1 cellular context compared by ENCODE assay signal in the genomic region with DNA sequence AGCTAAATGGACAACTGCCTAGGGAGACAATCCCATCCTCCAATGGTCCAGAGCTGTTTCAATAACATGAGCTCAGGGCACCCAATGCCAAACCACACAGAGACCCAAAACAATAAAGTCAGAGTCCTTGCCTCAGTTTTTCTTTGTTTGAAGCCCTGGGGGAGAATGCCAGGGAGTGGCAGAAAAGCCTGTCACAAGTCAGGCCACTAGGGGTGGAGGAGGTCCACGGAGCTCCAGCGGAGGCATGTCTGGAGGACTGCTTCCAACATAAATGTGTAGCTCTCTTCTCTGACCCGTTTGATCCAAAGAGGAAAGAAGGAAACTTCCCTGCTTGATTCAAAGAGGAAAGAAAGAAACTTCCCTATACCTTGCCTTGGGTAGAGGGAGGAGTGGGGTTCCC.
TF ChIP-seq lines count a peak whose summit lies in the region.

No MANE protein-coding gene starts in this region.

TF ChIP-seq in GM23338, 12 proteins besides CTCF, POLR2A, EP300 and RAD21 (continued from another document):
- TF ChIP-seq, protein P1, sequence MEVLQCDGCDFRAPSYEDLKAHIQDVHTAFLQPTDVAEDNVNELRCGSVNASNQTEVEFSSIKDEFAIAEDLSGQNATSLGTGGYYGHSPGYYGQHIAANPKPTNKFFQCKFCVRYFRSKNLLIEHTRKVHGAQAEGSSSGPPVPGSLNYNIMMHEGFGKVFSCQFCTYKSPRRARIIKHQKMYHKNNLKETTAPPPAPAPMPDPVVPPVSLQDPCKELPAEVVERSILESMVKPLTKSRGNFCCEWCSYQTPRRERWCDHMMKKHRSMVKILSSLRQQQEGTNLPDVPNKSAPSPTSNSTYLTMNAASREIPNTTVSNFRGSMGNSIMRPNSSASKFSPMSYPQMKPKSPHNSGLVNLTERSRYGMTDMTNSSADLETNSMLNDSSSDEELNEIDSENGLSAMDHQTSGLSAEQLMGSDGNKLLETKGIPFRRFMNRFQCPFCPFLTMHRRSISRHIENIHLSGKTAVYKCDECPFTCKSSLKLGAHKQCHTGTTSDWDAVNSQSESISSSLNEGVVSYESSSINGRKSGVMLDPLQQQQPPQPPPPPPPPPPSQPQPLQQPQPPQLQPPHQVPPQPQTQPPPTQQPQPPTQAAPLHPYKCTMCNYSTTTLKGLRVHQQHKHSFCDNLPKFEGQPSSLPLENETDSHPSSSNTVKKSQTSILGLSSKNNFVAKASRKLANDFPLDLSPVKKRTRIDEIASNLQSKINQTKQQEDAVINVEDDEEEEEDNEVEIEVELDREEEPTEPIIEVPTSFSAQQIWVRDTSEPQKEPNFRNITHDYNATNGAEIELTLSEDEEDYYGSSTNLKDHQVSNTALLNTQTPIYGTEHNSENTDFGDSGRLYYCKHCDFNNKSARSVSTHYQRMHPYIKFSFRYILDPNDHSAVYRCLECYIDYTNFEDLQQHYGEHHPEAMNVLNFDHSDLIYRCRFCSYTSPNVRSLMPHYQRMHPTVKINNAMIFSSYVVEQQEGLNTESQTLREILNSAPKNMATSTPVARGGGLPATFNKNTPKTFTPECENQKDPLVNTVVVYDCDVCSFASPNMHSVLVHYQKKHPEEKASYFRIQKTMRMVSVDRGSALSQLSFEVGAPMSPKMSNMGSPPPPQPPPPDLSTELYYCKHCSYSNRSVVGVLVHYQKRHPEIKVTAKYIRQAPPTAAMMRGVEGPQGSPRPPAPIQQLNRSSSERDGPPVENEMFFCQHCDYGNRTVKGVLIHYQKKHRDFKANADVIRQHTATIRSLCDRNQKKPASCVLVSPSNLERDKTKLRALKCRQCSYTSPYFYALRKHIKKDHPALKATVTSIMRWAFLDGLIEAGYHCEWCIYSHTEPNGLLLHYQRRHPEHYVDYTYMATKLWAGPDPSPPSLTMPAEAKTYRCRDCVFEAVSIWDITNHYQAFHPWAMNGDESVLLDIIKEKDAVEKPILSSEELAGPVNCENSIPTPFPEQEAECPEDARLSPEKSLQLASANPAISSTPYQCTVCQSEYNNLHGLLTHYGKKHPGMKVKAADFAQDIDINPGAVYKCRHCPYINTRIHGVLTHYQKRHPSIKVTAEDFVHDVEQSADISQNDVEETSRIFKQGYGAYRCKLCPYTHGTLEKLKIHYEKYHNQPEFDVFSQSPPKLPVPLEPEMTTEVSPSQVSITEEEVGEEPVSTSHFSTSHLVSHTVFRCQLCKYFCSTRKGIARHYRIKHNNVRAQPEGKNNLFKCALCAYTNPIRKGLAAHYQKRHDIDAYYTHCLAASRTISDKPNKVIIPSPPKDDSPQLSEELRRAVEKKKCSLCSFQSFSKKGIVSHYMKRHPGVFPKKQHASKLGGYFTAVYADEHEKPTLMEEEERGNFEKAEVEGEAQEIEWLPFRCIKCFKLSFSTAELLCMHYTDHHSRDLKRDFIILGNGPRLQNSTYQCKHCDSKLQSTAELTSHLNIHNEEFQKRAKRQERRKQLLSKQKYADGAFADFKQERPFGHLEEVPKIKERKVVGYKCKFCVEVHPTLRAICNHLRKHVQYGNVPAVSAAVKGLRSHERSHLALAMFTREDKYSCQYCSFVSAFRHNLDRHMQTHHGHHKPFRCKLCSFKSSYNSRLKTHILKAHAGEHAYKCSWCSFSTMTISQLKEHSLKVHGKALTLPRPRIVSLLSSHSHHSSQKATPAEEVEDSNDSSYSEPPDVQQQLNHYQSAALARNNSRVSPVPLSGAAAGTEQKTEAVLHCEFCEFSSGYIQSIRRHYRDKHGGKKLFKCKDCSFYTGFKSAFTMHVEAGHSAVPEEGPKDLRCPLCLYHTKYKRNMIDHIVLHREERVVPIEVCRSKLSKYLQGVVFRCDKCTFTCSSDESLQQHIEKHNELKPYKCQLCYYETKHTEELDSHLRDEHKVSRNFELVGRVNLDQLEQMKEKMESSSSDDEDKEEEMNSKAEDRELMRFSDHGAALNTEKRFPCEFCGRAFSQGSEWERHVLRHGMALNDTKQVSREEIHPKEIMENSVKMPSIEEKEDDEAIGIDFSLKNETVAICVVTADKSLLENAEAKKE (CRISPR knock-in tag; IDR thresholded peaks at IDR 0.05) = no peak
- TF ChIP-seq EZH2 (IDR thresholded peaks at IDR 0.05; ENCODE audit: low read depth, unreplicated experiment) = no peak
- TF ChIP-seq STAT1 (IDR thresholded peaks at IDR 0.05; ENCODE audit: unreplicated experiment) = no peak
- TF ChIP-seq, protein P2, sequence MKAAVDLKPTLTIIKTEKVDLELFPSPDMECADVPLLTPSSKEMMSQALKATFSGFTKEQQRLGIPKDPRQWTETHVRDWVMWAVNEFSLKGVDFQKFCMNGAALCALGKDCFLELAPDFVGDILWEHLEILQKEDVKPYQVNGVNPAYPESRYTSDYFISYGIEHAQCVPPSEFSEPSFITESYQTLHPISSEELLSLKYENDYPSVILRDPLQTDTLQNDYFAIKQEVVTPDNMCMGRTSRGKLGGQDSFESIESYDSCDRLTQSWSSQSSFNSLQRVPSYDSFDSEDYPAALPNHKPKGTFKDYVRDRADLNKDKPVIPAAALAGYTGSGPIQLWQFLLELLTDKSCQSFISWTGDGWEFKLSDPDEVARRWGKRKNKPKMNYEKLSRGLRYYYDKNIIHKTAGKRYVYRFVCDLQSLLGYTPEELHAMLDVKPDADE (IDR thresholded peaks at IDR 0.05) = no peak
- TF ChIP-seq EZH2phosphoT487 (IDR thresholded peaks at IDR 0.05; ENCODE audit: unreplicated experiment) = no peak
- no peak for TF ChIP-seq POLR2AphosphoS5 (IDR thresholded peaks at IDR 0.05; ENCODE audit: low read depth)
- TF ChIP-seq NANOG (IDR thresholded peaks at IDR 0.05; ENCODE audit: borderline replicate concordance) = no peak
- no peak for TF ChIP-seq ZNF331 (CRISPR knock-in tag; IDR thresholded peaks at IDR 0.05; ENCODE audit: low read depth)
- TF ChIP-seq ZNF114 (CRISPR knock-in tag; IDR thresholded peaks at IDR 0.05) = no peak
- TF ChIP-seq, protein P3, sequence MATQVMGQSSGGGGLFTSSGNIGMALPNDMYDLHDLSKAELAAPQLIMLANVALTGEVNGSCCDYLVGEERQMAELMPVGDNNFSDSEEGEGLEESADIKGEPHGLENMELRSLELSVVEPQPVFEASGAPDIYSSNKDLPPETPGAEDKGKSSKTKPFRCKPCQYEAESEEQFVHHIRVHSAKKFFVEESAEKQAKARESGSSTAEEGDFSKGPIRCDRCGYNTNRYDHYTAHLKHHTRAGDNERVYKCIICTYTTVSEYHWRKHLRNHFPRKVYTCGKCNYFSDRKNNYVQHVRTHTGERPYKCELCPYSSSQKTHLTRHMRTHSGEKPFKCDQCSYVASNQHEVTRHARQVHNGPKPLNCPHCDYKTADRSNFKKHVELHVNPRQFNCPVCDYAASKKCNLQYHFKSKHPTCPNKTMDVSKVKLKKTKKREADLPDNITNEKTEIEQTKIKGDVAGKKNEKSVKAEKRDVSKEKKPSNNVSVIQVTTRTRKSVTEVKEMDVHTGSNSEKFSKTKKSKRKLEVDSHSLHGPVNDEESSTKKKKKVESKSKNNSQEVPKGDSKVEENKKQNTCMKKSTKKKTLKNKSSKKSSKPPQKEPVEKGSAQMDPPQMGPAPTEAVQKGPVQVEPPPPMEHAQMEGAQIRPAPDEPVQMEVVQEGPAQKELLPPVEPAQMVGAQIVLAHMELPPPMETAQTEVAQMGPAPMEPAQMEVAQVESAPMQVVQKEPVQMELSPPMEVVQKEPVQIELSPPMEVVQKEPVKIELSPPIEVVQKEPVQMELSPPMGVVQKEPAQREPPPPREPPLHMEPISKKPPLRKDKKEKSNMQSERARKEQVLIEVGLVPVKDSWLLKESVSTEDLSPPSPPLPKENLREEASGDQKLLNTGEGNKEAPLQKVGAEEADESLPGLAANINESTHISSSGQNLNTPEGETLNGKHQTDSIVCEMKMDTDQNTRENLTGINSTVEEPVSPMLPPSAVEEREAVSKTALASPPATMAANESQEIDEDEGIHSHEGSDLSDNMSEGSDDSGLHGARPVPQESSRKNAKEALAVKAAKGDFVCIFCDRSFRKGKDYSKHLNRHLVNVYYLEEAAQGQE (IDR thresholded peaks at IDR 0.05; ENCODE audit: unreplicated experiment) = no peak
- TF ChIP-seq CREB1 (CRISPR knock-in tag; IDR thresholded peaks at IDR 0.05; ENCODE audit: low read depth) = no peak
TF ChIP-seq in GM23338: peak in this region for 0.
